In genomic region chr5:26921439-26921838, GRCh38 we compare ENCODE assay signal across 29 cellular contexts.
"Had no signal": no experiment of that assay in that cellular context is flagged by ENCODE, and none has a peak within 500 bp of the region (broad histone marks: within the 10 kb centered on the region; RNA-seq: fewer than 3 reads in every experiment).

No MANE protein-coding gene starts in this region.

- H3K4me3 Mint-ChIP-seq: activated CD4-positive, alpha-beta memory T cell treated with anti-CD3 and anti-CD28 coated beads, Interleukin-2, amount 10 ng/mL, durations not matched to agents 7 days and 5 days; activated CD4-positive, alpha-beta T cell treated with anti-CD3 and anti-CD28 coated beads, Interleukin-2, amount 10 ng/mL, durations not matched to agents 7 days and 5 days; activated naive CD4-positive, alpha-beta T cell treated with anti-CD3 and anti-CD28 coated beads, Interleukin-2, amount 10 ng/mL, durations not matched to agents 7 days and 5 days; activated naive CD8-positive, alpha-beta T cell treated with anti-CD3 and anti-CD28 coated beads, Interleukin-2, amount 10 ng/mL, durations not matched to agents 7 days and 5 days; activated T-cell treated with anti-CD3 and anti-CD28 coated beads, Interleukin-2, amount 50 U/mL, for 24 hours; activated T-cell treated with anti-CD3 and anti-CD28 coated beads, Interleukin-2, amount 50 U/mL, for 72 hours; brain; WTC11 had no signal

- H3K36me3 ChIP-seq: ascending aorta, breast epithelium, cardiac muscle cell, colonic mucosa, heart left ventricle had no signal

- H3K36me3 Mint-ChIP-seq: activated naive CD4-positive, alpha-beta T cell treated with anti-CD3 and anti-CD28 coated beads, Interleukin-2, amount 10 ng/mL, durations not matched to agents 7 days and 5 days; activated naive CD8-positive, alpha-beta T cell treated with anti-CD3 and anti-CD28 coated beads, Interleukin-2, amount 10 ng/mL, durations not matched to agents 7 days and 5 days; brain had no signal

- H3K27ac Mint-ChIP-seq: activated CD4-positive, alpha-beta memory T cell treated with anti-CD3 and anti-CD28 coated beads, Interleukin-2, amount 10 ng/mL, durations not matched to agents 7 days and 5 days; activated CD4-positive, alpha-beta T cell treated with anti-CD3 and anti-CD28 coated beads, Interleukin-2, amount 10 ng/mL, durations not matched to agents 7 days and 5 days; activated naive CD4-positive, alpha-beta T cell treated with anti-CD3 and anti-CD28 coated beads, Interleukin-2, amount 10 ng/mL, durations not matched to agents 7 days and 5 days; activated naive CD4-positive, alpha-beta T cell treated with anti-CD3 and anti-CD28 coated beads, Interleukin-2, amount 50 U/mL, for 72 hours; activated naive CD8-positive, alpha-beta T cell treated with anti-CD3 and anti-CD28 coated beads, Interleukin-2, amount 10 ng/mL, durations not matched to agents 7 days and 5 days; activated T-cell treated with anti-CD3 and anti-CD28 coated beads, Interleukin-2, amount 50 U/mL, for 24 hours; activated T-cell treated with anti-CD3 and anti-CD28 coated beads, Interleukin-2, amount 50 U/mL, for 72 hours; brain; WTC11 had no signal

- DNase-seq: activated CD4-positive, alpha-beta memory T cell treated with anti-CD3 and anti-CD28 coated beads, Interleukin-2, amount 10 ng/mL, durations not matched to agents 7 days and 5 days; activated CD4-positive, alpha-beta T cell treated with anti-CD3 and anti-CD28 coated beads for 1 hour; activated CD4-positive, alpha-beta T cell treated with anti-CD3 and anti-CD28 coated beads for 4 hours; activated CD4-positive, alpha-beta T cell treated with anti-CD3 and anti-CD28 coated beads, Interleukin-2, amount 10 ng/mL, durations not matched to agents 7 days and 5 days; activated CD4-positive, alpha-beta T cell treated with anti-CD3 and anti-CD28 coated beads, Interleukin-2, amount 50 U/mL, for 4 hours; activated CD8-positive, alpha-beta memory T cell treated with anti-CD3 and anti-CD28 coated beads, Interleukin-2, amount 50 U/mL, for 48 hours; activated gamma-delta T cell; activated naive CD4-positive, alpha-beta T cell; activated naive CD4-positive, alpha-beta T cell treated with anti-CD3 and anti-CD28 coated beads, Interleukin-2, amount 10 ng/mL, durations not matched to agents 7 days and 5 days; activated naive CD8-positive, alpha-beta T cell treated with anti-CD3 and anti-CD28 coated beads, Interleukin-2, amount 10 ng/mL, durations not matched to agents 7 days and 5 days; activated T-cell treated with anti-CD3 and anti-CD28 coated beads for 4 hours; activated T-cell treated with anti-CD3 and anti-CD28 coated beads, Interleukin-2, amount 50 U/mL, for 24 hours; activated T-cell treated with anti-CD3 and anti-CD28 coated beads, Interleukin-2, amount 50 U/mL, for 72 hours; central memory CD4-positive, alpha-beta T cell; cerebellar nuclear complex; colonic mucosa; effector CD8-positive, alpha-beta T cell; foreskin fibroblast; glutamatergic neuron; heart left ventricle; T-helper 2 cell had no signal

- H3K27ac ChIP-seq: ascending aorta, breast epithelium, cardiac muscle cell, colonic mucosa, epithelial cell of prostate, heart left ventricle, VCaP had no signal

- H3K9me3 ChIP-seq: ascending aorta, breast epithelium, colonic mucosa had no signal

- H3K4me1 ChIP-seq: ascending aorta, breast epithelium, colonic mucosa, heart left ventricle had no signal

- H3K27me3 Mint-ChIP-seq: activated CD4-positive, alpha-beta memory T cell treated with anti-CD3 and anti-CD28 coated beads, Interleukin-2, amount 10 ng/mL, durations not matched to agents 7 days and 5 days; activated CD4-positive, alpha-beta T cell treated with anti-CD3 and anti-CD28 coated beads, Interleukin-2, amount 10 ng/mL, durations not matched to agents 7 days and 5 days; activated naive CD4-positive, alpha-beta T cell treated with anti-CD3 and anti-CD28 coated beads, Interleukin-2, amount 10 ng/mL, durations not matched to agents 7 days and 5 days; activated naive CD8-positive, alpha-beta T cell treated with anti-CD3 and anti-CD28 coated beads, Interleukin-2, amount 10 ng/mL, durations not matched to agents 7 days and 5 days; activated T-cell treated with anti-CD3 and anti-CD28 coated beads, Interleukin-2, amount 50 U/mL, for 24 hours had no signal

- H3K27me3 ChIP-seq: ascending aorta, breast epithelium, cardiac muscle cell, colonic mucosa, heart left ventricle had no signal

- H3K4me3 ChIP-seq: ascending aorta, breast epithelium, cardiac muscle cell, colonic mucosa, heart left ventricle had no signal

- H3K4me1 Mint-ChIP-seq: activated CD4-positive, alpha-beta memory T cell treated with anti-CD3 and anti-CD28 coated beads, Interleukin-2, amount 10 ng/mL, durations not matched to agents 7 days and 5 days; activated CD4-positive, alpha-beta T cell treated with anti-CD3 and anti-CD28 coated beads, Interleukin-2, amount 10 ng/mL, durations not matched to agents 7 days and 5 days; activated naive CD4-positive, alpha-beta T cell treated with anti-CD3 and anti-CD28 coated beads, Interleukin-2, amount 10 ng/mL, durations not matched to agents 7 days and 5 days; activated naive CD8-positive, alpha-beta T cell treated with anti-CD3 and anti-CD28 coated beads, Interleukin-2, amount 10 ng/mL, durations not matched to agents 7 days and 5 days; brain; WTC11 had no signal
